7 cellular contexts compared by ENCODE assay signal in genomic region chr19:52570005-52570861, GRCh38. TPM values are rescaled to one million over a fixed set of nuclear protein-coding genes. Genes with fewer than 3 reads are reported as not detected.
DNase-seq lines count a peak whose midpoint lies in the region; ATAC-seq, FAIRE-seq and TF ChIP-seq lines count a peak whose summit lies in the region.

TSS of gene ZNF701 (plus strand) at chr19:52570287. CDS start at chr19:52574148, 3,861 bp downstream.

- peak within 1 kb of the TSS; percentile 83 for H3K9ac ChIP-seq in HepG2 (ENCODE audit: insufficient read depth, low read depth, low read length)

- TF ChIP-seq CTCF in HepG2 (CRISPR knock-in tag; IDR thresholded peaks at IDR 0.05), result no peak

- H3K79me2 ChIP-seq in HepG2 (ENCODE audit: insufficient read depth, low read length), result no peaks in the 10 kb centered on the region

- TSS peak; percentile 84 for BruUV-seq in HepG2 (replicated peaks; lab: Mats Ljungman, UMichigan)

- ATAC-seq in GM18511 (IDR thresholded peaks at IDR 0.05; ENCODE audit: unreplicated experiment) (peak; percentile 98), HG03060 (IDR thresholded peaks at IDR 0.05; ENCODE audit: low read depth, unreplicated experiment) (peak; percentile 71), HepG2 (peak; percentile 96)

- no peak for TF ChIP-seq EP300 in HepG2 (IDR thresholded peaks at IDR 0.05; ENCODE audit: low read depth in 2 of 2, low read length in 2 of 2)
- no peak for TF ChIP-seq EP300 in HepG2 (CRISPR knock-in tag; IDR thresholded peaks at IDR 0.05; ENCODE audit: borderline replicate concordance)

- in situ Hi-C loops in HepG2 (cut with HindIII; ENCODE audit: extremely low pct_ligation_motif_present, low pct_unique_long_range_greater_than_20kb), result no loop called here

- peak; percentile 66 for DNase-seq in NCI-H345 treated with DMSO at 0.1 percent for 48 hours (lab: John Stamatoyannopoulos, UW; ENCODE audit: unreplicated experiment)
- peak; percentile 94 to 95 for DNase-seq in activated CD4-positive, alpha-beta T cell treated with anti-CD3 and anti-CD28 coated beads, Interleukin-2, amount 50 U/mL, for 4 hours
- peak; percentile 95 for DNase-seq in dermis blood vessel endothelial cell
- DNase-seq in HepG2 (ENCODE audit: low spot score), result peak; percentile 72
- DNase-seq in stimulated activated CD4-positive, alpha-beta T cell treated with anti-CD3 and anti-CD28 coated beads, Interleukin-2, amount 100 ng/mL, for 48 hours, result peak; percentile 94

- intact Hi-C loops in HepG2 (cut with micrococcal nuclease; ENCODE audit: unreplicated experiment), result no loop called here

- H3K9me3 ChIP-seq in HepG2 (ENCODE audit: low read length), result peaks cover 45% of the 10 kb centered on the region

- no peaks in the 10 kb centered on the region for H3K4me1 ChIP-seq in HepG2 (ENCODE audit: insufficient read depth, low read length)

- no peaks in the 10 kb centered on the region; a peak in 1 of 5 replicates for H3K27me3 ChIP-seq in HepG2 (ENCODE audit: control insufficient read depth in 1 of 2, insufficient read depth in 2 of 2, low read length in 2 of 2)

- 0 out of 5 replicates have a peak, but pooled peaks cover 0 to 5% of the 10 kb centered on the region in 2 experiments for H3K36me3 ChIP-seq in HepG2 (replicated peaks in 1 of 2; ENCODE audit: control insufficient read depth in 1 of 2, insufficient read depth in 2 of 2, low read length in 2 of 2)

- peak within 1 kb of the TSS; percentile 61 to 78 (median 73) for H3K4me3 ChIP-seq in HepG2 (replicated peaks in 1 of 3; ENCODE audit: insufficient read depth in 1 of 3, low read depth in 2 of 3, low read length in 3 of 3)

- TF ChIP-seq RAD21 in HepG2 (CRISPR knock-in tag; IDR thresholded peaks at IDR 0.05), result no peak

- no peaks in the 10 kb centered on the region for H4K20me1 ChIP-seq in HepG2 (ENCODE audit: insufficient read depth, low read length)

- peak within 1 kb of the TSS; percentile 62 for H3K4me2 ChIP-seq in HepG2 (ENCODE audit: low read depth, low read length)

- peak within 1 kb of the TSS; percentile 85 for H3K27ac ChIP-seq in HepG2 (ENCODE audit: extremely low read length, insufficient read depth, low read length)

- TF ChIP-seq POLR2A in HepG2 (IDR thresholded peaks at IDR 0.05; ENCODE audit: insufficient read depth in 1 of 2, low read depth in 2 of 2, low read length in 2 of 2), result peak; percentile 86

- no peak for FAIRE-seq in HepG2 (lab: Jason Lieb, UNC)

- WGBS in HepG2 (ENCODE audit: low lambda C conversion rate), result 58% methylated on average over 53 of the region's 57 CpGs

- CTCF ChIA-PET in HepG2 (lab: Yijun Ruan, JAX; ENCODE audit: low intra/inter-chr PET ratio, low total read pairs), result no interaction called here

- POLR2A ChIA-PET in HepG2 (lab: Yijun Ruan, JAX), result interaction anchor here (1.0 kb wide), 1 partner anchor 43 kb away, joined by 5 read pairs; no protein-coding TSS in a partner anchor

- no peak within 1 kb of the TSS for H2AFZ ChIP-seq in HepG2 (ENCODE audit: low read length)

TF ChIP-seq in HepG2, 621 proteins besides CTCF, POLR2A, EP300 and RAD21 (continues in another document):
- TF ChIP-seq MTF1 (CRISPR knock-in tag; IDR thresholded peaks at IDR 0.05) (no peak), ZKSCAN1 (IDR thresholded peaks at IDR 0.05; ENCODE audit: low read length) (no peak), NFYB (CRISPR knock-in tag; IDR thresholded peaks at IDR 0.05) (no peak), REXO4 (CRISPR knock-in tag; IDR thresholded peaks at IDR 0.05; ENCODE audit: borderline replicate concordance) (no peak), CSRNP1 (CRISPR knock-in tag; IDR thresholded peaks at IDR 0.05) (no peak), KAT8 (CRISPR knock-in tag; IDR thresholded peaks at IDR 0.05) (peak; percentile 79), SRSF1 (optimal IDR thresholded peaks at IDR 0.05; ENCODE audit: low read depth, low read length) (peak; percentile 65), CBX1 (IDR thresholded peaks at IDR 0.05; ENCODE audit: low read depth) (no peak), HDAC2 (CRISPR knock-in tag; IDR thresholded peaks at IDR 0.05) (0 out of 2 replicates have a peak, but pooled peaks have one; percentile 28), ZNF12 (CRISPR knock-in tag; IDR thresholded peaks at IDR 0.05) (no peak), ZNF570 (CRISPR knock-in tag; IDR thresholded peaks at IDR 0.05; ENCODE audit: borderline replicate concordance) (no peak), ZBTB42 (CRISPR knock-in tag; IDR thresholded peaks at IDR 0.05) (no peak), IKZF5 (CRISPR knock-in tag; IDR thresholded peaks at IDR 0.05) (peak; percentile 59; the same call in 1 of the 2 replicates), IKZF1 (IDR thresholded peaks at IDR 0.05) (no peak), MEF2D (CRISPR knock-in tag; IDR thresholded peaks at IDR 0.05) (no peak), CERS6 (CRISPR knock-in tag; IDR thresholded peaks at IDR 0.05) (no peak), KLF12 (CRISPR knock-in tag; IDR thresholded peaks at IDR 0.05; ENCODE audit: borderline replicate concordance) (no peak), ZNF292 (CRISPR knock-in tag; IDR thresholded peaks at IDR 0.05; ENCODE audit: borderline replicate concordance, low read depth) (no peak), PHF20 (CRISPR knock-in tag; IDR thresholded peaks at IDR 0.05) (peak; percentile 79), IRF9 (CRISPR knock-in tag; IDR thresholded peaks at IDR 0.05; ENCODE audit: borderline replicate concordance) (no peak), ZFP36L2 (CRISPR knock-in tag; IDR thresholded peaks at IDR 0.05) (no peak), ZFP82 (CRISPR knock-in tag; IDR thresholded peaks at IDR 0.05; ENCODE audit: borderline replicate concordance) (no peak)

RNA-seq across cellular contexts. Expression of gene ZNF701, which starts in this region (rescaled TPM):
- 15.1 and 22.3 TPM in 2 replicates for total RNA-seq in dermis blood vessel endothelial cell
- total RNA-seq in HepG2 (2016; rRNA removed; fragmentation: Illumina TruSeq; extraction: Trizol), result 6.3 and 7.7 TPM in 2 replicates
- 1.1 and 2.6 TPM in 2 replicates for total RNA-seq in HepG2 (2016; cell fraction: cytosol; rRNA removed; fragmentation: Illumina TruSeq; extraction: Trizol; ENCODE audit: low read depth)
- 6.6 and 8.1 TPM in 2 replicates for total RNA-seq in HepG2 (2016; cell fraction: insoluble cytoplasmic fraction; rRNA removed; fragmentation: Illumina TruSeq; extraction: Trizol)
- total RNA-seq in HepG2 (2016; cell fraction: membrane; rRNA removed; fragmentation: Illumina TruSeq; extraction: Trizol), result 3.1 and 4.0 TPM in 2 replicates
- 5.7 and 10.0 TPM in 2 replicates for total RNA-seq in HepG2 (2016; cell fraction: nucleus; rRNA removed; fragmentation: Illumina TruSeq; extraction: Trizol)
- polyA plus RNA-seq in HepG2 (2011; rRNA removed), result 4.5 and 5.0 TPM in 2 replicates
- polyA plus RNA-seq in HepG2 (2011; cell fraction: cytosol; rRNA removed), result 1.6 and 2.2 TPM in 2 replicates
- polyA plus RNA-seq in HepG2 (2011; cell fraction: nucleus; rRNA removed), result 5.8 and 6.5 TPM in 2 replicates
- 1.7 and 2.9 TPM in 2 replicates for polyA plus RNA-seq in HepG2 (2012)
- 0.11 and 0.12 TPM in 2 replicates for polyA plus RNA-seq in HepG2 (2016; cell fraction: cytosol; fragmentation: Illumina TruSeq; extraction: Trizol; ENCODE audit: low read depth)
- 2.8 and 3.7 TPM in 2 replicates for polyA plus RNA-seq in HepG2 (2016; cell fraction: insoluble cytoplasmic fraction; fragmentation: Illumina TruSeq; extraction: Trizol; ENCODE audit: low read depth)
- 0.38 and 0.49 TPM in 2 replicates for polyA plus RNA-seq in HepG2 (2016; cell fraction: membrane; fragmentation: Illumina TruSeq; extraction: Trizol; ENCODE audit: low read depth)
- polyA plus RNA-seq in HepG2 (2016; cell fraction: nucleus; fragmentation: Illumina TruSeq; extraction: Trizol; ENCODE audit: insufficient read depth, low read depth), result 5.5 and 7.9 TPM in 2 replicates
- polyA minus RNA-seq in HepG2 (2011; rRNA and poly(A)+ RNA removed; ENCODE audit: low replicate concordance), result 6.0 and 8.1 TPM in 2 replicates
- 4.0 and 5.3 TPM in 2 replicates for polyA minus RNA-seq in HepG2 (2011; cell fraction: cytosol; rRNA and poly(A)+ RNA removed)
- polyA minus RNA-seq in HepG2 (2011; cell fraction: nucleus; rRNA and poly(A)+ RNA removed), result 16.4 and 19.3 TPM in 2 replicates

Comparison
In these comparisons a context has a peak if more than half of its experiments do, and no peak if none do; other contexts are left out.
1. Peak in every context shown above with its lines: DNase-seq, ATAC-seq, H3K4me3 ChIP-seq and H3K27ac ChIP-seq.